2 cellular contexts compared by ENCODE assay signal in the genomic region with DNA sequence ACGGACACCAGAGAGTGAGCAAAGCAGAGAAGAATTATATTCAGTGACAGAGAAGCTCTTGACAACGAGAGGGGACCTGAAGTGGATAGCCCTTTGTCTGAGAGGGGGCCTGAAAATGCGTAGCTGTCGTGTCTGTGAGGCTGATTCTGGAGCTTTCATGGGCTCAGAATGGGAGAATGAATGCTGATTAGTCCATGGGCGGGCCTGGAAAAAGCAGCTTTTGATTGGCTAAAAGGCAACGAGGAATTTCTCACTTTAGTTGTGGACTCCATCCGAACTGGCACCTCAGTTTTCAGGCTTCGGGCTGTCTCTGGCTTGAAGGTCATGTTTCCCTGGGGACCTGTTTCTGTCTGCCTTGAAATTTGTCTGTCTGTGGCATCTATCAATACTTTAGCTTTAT.
TF ChIP-seq lines count a peak whose summit lies in the region.

No MANE protein-coding gene starts in this region.

TF ChIP-seq in SK-N-SH, 30 proteins besides CTCF, POLR2A, EP300 and RAD21 (continued from another document):
- TF ChIP-seq, protein P1, sequence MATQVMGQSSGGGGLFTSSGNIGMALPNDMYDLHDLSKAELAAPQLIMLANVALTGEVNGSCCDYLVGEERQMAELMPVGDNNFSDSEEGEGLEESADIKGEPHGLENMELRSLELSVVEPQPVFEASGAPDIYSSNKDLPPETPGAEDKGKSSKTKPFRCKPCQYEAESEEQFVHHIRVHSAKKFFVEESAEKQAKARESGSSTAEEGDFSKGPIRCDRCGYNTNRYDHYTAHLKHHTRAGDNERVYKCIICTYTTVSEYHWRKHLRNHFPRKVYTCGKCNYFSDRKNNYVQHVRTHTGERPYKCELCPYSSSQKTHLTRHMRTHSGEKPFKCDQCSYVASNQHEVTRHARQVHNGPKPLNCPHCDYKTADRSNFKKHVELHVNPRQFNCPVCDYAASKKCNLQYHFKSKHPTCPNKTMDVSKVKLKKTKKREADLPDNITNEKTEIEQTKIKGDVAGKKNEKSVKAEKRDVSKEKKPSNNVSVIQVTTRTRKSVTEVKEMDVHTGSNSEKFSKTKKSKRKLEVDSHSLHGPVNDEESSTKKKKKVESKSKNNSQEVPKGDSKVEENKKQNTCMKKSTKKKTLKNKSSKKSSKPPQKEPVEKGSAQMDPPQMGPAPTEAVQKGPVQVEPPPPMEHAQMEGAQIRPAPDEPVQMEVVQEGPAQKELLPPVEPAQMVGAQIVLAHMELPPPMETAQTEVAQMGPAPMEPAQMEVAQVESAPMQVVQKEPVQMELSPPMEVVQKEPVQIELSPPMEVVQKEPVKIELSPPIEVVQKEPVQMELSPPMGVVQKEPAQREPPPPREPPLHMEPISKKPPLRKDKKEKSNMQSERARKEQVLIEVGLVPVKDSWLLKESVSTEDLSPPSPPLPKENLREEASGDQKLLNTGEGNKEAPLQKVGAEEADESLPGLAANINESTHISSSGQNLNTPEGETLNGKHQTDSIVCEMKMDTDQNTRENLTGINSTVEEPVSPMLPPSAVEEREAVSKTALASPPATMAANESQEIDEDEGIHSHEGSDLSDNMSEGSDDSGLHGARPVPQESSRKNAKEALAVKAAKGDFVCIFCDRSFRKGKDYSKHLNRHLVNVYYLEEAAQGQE (IDR thresholded peaks at IDR 0.05; ENCODE audit: low read depth, low read length) = no peak
- TF ChIP-seq TCF12 (IDR thresholded peaks at IDR 0.05) = no peak
- no peak for TF ChIP-seq TEAD4 (IDR thresholded peaks at IDR 0.05; ENCODE audit: borderline replicate concordance, insufficient read depth)
- no peak for TF ChIP-seq MEF2A (IDR thresholded peaks at IDR 0.05; ENCODE audit: borderline replicate concordance, low read depth)
- TF ChIP-seq, protein P2, sequence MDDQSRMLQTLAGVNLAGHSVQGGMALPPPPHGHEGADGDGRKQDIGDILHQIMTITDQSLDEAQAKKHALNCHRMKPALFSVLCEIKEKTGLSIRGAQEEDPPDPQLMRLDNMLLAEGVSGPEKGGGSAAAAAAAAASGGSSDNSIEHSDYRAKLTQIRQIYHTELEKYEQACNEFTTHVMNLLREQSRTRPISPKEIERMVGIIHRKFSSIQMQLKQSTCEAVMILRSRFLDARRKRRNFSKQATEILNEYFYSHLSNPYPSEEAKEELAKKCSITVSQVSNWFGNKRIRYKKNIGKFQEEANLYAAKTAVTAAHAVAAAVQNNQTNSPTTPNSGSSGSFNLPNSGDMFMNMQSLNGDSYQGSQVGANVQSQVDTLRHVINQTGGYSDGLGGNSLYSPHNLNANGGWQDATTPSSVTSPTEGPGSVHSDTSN (IDR thresholded peaks at IDR 0.05) = no peak
- no peak for TF ChIP-seq ELF1 (IDR thresholded peaks at IDR 0.05)
- no peak for TF ChIP-seq EZH2phosphoT487 (IDR thresholded peaks at IDR 0.05; ENCODE audit: borderline replicate concordance, low read depth)
- TF ChIP-seq, protein P3, sequence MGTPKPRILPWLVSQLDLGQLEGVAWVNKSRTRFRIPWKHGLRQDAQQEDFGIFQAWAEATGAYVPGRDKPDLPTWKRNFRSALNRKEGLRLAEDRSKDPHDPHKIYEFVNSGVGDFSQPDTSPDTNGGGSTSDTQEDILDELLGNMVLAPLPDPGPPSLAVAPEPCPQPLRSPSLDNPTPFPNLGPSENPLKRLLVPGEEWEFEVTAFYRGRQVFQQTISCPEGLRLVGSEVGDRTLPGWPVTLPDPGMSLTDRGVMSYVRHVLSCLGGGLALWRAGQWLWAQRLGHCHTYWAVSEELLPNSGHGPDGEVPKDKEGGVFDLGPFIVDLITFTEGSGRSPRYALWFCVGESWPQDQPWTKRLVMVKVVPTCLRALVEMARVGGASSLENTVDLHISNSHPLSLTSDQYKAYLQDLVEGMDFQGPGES (IDR thresholded peaks at IDR 0.05; ENCODE audit: low read depth, low read length) = no peak

TF ChIP-seq in SK-N-SH treated with all-trans-retinoic acid at 6 μM for 48 hours, 23 proteins besides CTCF, POLR2A, EP300 and RAD21 (continued from another document):
- TF ChIP-seq, protein P4, sequence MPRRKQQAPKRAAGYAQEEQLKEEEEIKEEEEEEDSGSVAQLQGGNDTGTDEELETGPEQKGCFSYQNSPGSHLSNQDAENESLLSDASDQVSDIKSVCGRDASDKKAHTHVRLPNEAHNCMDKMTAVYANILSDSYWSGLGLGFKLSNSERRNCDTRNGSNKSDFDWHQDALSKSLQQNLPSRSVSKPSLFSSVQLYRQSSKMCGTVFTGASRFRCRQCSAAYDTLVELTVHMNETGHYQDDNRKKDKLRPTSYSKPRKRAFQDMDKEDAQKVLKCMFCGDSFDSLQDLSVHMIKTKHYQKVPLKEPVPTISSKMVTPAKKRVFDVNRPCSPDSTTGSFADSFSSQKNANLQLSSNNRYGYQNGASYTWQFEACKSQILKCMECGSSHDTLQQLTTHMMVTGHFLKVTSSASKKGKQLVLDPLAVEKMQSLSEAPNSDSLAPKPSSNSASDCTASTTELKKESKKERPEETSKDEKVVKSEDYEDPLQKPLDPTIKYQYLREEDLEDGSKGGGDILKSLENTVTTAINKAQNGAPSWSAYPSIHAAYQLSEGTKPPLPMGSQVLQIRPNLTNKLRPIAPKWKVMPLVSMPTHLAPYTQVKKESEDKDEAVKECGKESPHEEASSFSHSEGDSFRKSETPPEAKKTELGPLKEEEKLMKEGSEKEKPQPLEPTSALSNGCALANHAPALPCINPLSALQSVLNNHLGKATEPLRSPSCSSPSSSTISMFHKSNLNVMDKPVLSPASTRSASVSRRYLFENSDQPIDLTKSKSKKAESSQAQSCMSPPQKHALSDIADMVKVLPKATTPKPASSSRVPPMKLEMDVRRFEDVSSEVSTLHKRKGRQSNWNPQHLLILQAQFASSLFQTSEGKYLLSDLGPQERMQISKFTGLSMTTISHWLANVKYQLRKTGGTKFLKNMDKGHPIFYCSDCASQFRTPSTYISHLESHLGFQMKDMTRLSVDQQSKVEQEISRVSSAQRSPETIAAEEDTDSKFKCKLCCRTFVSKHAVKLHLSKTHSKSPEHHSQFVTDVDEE (CRISPR knock-in tag; IDR thresholded peaks at IDR 0.05) = no peak
- TF ChIP-seq, protein P5, sequence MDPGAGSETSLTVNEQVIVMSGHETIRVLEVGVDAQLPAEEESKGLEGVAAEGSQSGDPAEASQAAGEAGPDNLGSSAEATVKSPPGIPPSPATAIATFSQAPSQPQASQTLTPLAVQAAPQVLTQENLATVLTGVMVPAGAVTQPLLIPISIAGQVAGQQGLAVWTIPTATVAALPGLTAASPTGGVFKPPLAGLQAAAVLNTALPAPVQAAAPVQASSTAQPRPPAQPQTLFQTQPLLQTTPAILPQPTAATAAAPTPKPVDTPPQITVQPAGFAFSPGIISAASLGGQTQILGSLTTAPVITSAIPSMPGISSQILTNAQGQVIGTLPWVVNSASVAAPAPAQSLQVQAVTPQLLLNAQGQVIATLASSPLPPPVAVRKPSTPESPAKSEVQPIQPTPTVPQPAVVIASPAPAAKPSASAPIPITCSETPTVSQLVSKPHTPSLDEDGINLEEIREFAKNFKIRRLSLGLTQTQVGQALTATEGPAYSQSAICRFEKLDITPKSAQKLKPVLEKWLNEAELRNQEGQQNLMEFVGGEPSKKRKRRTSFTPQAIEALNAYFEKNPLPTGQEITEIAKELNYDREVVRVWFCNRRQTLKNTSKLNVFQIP (CRISPR knock-in tag; IDR thresholded peaks at IDR 0.05; ENCODE audit: borderline replicate concordance, low read depth) = no peak
- TF ChIP-seq RARB (CRISPR knock-in tag; IDR thresholded peaks at IDR 0.05) (no peak), OSR1 (CRISPR knock-in tag; IDR thresholded peaks at IDR 0.05) (no peak), CSDC2 (CRISPR knock-in tag; IDR thresholded peaks at IDR 0.05) (no peak), ZFP30 (CRISPR knock-in tag; IDR thresholded peaks at IDR 0.05) (no peak), GLIS3 (CRISPR knock-in tag; IDR thresholded peaks at IDR 0.05) (no peak), PPARA (CRISPR knock-in tag; IDR thresholded peaks at IDR 0.05; ENCODE audit: borderline replicate concordance) (no peak)
- TF ChIP-seq, protein P6, sequence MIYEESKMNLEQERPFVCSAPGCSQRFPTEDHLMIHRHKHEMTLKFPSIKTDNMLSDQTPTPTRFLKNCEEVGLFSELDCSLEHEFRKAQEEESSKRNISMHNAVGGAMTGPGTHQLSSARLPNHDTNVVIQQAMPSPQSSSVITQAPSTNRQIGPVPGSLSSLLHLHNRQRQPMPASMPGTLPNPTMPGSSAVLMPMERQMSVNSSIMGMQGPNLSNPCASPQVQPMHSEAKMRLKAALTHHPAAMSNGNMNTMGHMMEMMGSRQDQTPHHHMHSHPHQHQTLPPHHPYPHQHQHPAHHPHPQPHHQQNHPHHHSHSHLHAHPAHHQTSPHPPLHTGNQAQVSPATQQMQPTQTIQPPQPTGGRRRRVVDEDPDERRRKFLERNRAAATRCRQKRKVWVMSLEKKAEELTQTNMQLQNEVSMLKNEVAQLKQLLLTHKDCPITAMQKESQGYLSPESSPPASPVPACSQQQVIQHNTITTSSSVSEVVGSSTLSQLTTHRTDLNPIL (CRISPR knock-in tag; IDR thresholded peaks at IDR 0.05; ENCODE audit: low read depth) = no peak
